Comparison of ENCODE assay signal across 20 cellular contexts in the genomic region with DNA sequence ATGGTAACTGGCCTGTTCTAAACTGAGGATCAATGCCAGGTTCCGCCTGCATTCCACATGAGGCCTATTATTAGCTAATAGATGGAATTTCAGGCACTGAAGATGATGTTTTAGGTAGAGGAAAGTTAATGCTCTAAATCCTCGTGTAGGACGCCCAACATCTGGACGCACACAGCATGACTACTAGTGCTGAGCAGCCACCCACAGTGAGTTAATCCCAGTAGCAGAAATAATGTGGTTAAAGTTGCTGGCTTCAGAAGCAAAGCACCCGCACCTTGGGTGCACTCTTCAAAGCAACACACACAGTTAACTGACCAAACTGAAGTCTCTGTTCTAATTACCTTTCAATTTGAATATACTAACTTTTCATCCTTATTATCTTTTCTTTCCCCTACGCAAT.
A peak's percentile ranks its signal among the peaks of the same experiment; 100 is the strongest.
DNase-seq lines count a peak whose midpoint lies in the region; ATAC-seq and TF ChIP-seq lines count a peak whose summit lies in the region.
"Had no signal": no experiment of that assay in that cellular context is flagged by ENCODE, and none has a peak within 500 bp of the region (broad histone marks: within the 10 kb centered on the region; RNA-seq: fewer than 3 reads in every experiment).

No MANE protein-coding gene starts in this region.

- H4K20me1 ChIP-seq in GM23338 (replicated peaks; ENCODE audit: insufficient read depth) (no peaks in the 10 kb centered on the region), PC-9 (ENCODE audit: insufficient read depth) (no peaks in the 10 kb centered on the region)

- no peak overlapping the region for H2BK120ac ChIP-seq in mesenchymal stem cell (ENCODE audit: low read depth, low read length)

- no peak overlapping the region for H3K4ac ChIP-seq in mesenchymal stem cell (ENCODE audit: low read depth in 1 of 2, low read length in 2 of 2)

- H3F3A ChIP-seq in GM23338 (replicated peaks; ENCODE audit: low read depth) = no peaks in the 10 kb centered on the region
- H3F3A ChIP-seq in PC-9 (ENCODE audit: insufficient read depth, low read depth) = 0 out of 2 replicates have a peak, but pooled peaks cover 4% of the 10 kb centered on the region

- in situ Hi-C loops in HAP-1 (cut with MboI; ENCODE audit: low sequenced_read_pairs) = no loop called here

- H3K4me3 ChIP-seq in GM23338 (no peak overlapping the region), PC-9 (no peak overlapping the region), mesenchymal stem cell (ENCODE audit: insufficient read depth in 1 of 2, low read depth in 1 of 2, low read length in 2 of 2) (no peak overlapping the region), HAP-1 (no peak overlapping the region)
- H3K4me3 ChIP-seq: GM12878, K562 had no signal

- DNase-seq in GM23338 (ENCODE audit: low spot score) (peak; percentile 10), PC-9 (no peak), mesenchymal stem cell (no peak), HAP-1 (ENCODE audit: low spot score in 2 of 2) (no peak)
- DNase-seq in effector CD8-positive, alpha-beta T cell (lab: John Stamatoyannopoulos, UW) = no peak
- DNase-seq: ACHN; BE2C; C1 segment of cervical spinal cord; CD4-positive, CD25-positive, alpha-beta regulatory T cell; CD8-positive, alpha-beta memory T cell; COR-L47; DMS 273 treated with DMSO at 0.1 percent for 48 hours; DND-41; EL; GOT3; H7 had no signal

- BruUV-seq in PC-9 (replicated peaks; lab: Mats Ljungman, UMichigan) = no TSS peak

- ATAC-seq in GM23338 (no peak; the same call in 2 of the 3 replicates), HG02870 (IDR thresholded peaks at IDR 0.05; ENCODE audit: unreplicated experiment) (no peak)
- ATAC-seq: K562 had no signal

- no peaks in the 10 kb centered on the region; the same call in 2 of the 3 replicates for H3K4me1 Mint-ChIP-seq in GM23338
- H3K4me1 Mint-ChIP-seq: CD8-positive, alpha-beta memory T cell had no signal

- no peaks in the 10 kb centered on the region for H3K36me3 Mint-ChIP-seq in GM23338 (ENCODE audit: low read depth)
- H3K36me3 Mint-ChIP-seq: CD4-positive, CD25-positive, alpha-beta regulatory T cell; CD8-positive, alpha-beta memory T cell had no signal

- H3K79me1 ChIP-seq in mesenchymal stem cell (replicated peaks; ENCODE audit: low read length, poor library complexity, severe bottlenecking) = peaks cover 15% of the 10 kb centered on the region

- H3K36me3 ChIP-seq in GM23338 (ENCODE audit: insufficient read depth) (0 out of 2 replicates have a peak, but pooled peaks cover 2% of the 10 kb centered on the region), PC-9 (ENCODE audit: low read depth) (no peaks in the 10 kb centered on the region), mesenchymal stem cell (ENCODE audit: control insufficient read depth in 1 of 2, insufficient read depth in 2 of 2, low read depth in 1 of 2, low read length in 2 of 2) (no peaks in the 10 kb centered on the region), HAP-1 (replicated peaks) (no peaks in the 10 kb centered on the region)
- H3K36me3 ChIP-seq: BE2C had no signal

- H3K4me2 ChIP-seq in GM23338 = no peak overlapping the region
- H3K4me2 ChIP-seq in PC-9 = no peak overlapping the region
- H3K4me2 ChIP-seq in mesenchymal stem cell (ENCODE audit: low read length, poor library complexity, severe bottlenecking) = no peak overlapping the region

- no peak overlapping the region for H3K27ac ChIP-seq in GM23338 (ENCODE audit: low read depth)
- H3K27ac ChIP-seq in PC-9 = 0 out of 2 replicates have a peak overlapping the region, but pooled peaks have one; percentile 45
- no peak overlapping the region for H3K27ac ChIP-seq in mesenchymal stem cell (ENCODE audit: low read length, poor library complexity, severe bottlenecking)
- H3K27ac ChIP-seq: HL-60 had no signal

- H3K79me2 ChIP-seq in GM23338 (replicated peaks; ENCODE audit: insufficient read depth) (no peaks in the 10 kb centered on the region), PC-9 (ENCODE audit: low read depth) (no peaks in the 10 kb centered on the region)

- no peak overlapping the region for H2BK12ac ChIP-seq in mesenchymal stem cell (ENCODE audit: low read length in 2 of 2)

- H3K4me3 Mint-ChIP-seq in GM23338 = no peak overlapping the region
- H3K4me3 Mint-ChIP-seq: CD4-positive, CD25-positive, alpha-beta regulatory T cell; CD8-positive, alpha-beta memory T cell had no signal

- H2AFZ ChIP-seq in GM23338 = no peak overlapping the region
- H2AFZ ChIP-seq in PC-9 = no peak overlapping the region
- peak overlapping the region; percentile 85 for H2AFZ ChIP-seq in mesenchymal stem cell (ENCODE audit: low read depth, low read length)

- no peak overlapping the region for H3K14ac ChIP-seq in mesenchymal stem cell (ENCODE audit: low read length in 2 of 2)

- no peak overlapping the region for H3K9ac ChIP-seq in mesenchymal stem cell (ENCODE audit: low read length)

- H4K91ac ChIP-seq in mesenchymal stem cell (ENCODE audit: low read length) = no peak overlapping the region

- no peaks in the 10 kb centered on the region for H3K27me3 Mint-ChIP-seq in GM23338 (ENCODE audit: insufficient read depth, low read depth, poor library complexity)
- H3K27me3 Mint-ChIP-seq: CD4-positive, CD25-positive, alpha-beta regulatory T cell; CD8-positive, alpha-beta memory T cell had no signal

- CTCF ChIA-PET in PC-9 (lab: Charles Lee) = no interaction called here

- no peaks in the 10 kb centered on the region for H3K4me1 ChIP-seq in GM23338 (ENCODE audit: insufficient read depth)
- no peaks in the 10 kb centered on the region for H3K4me1 ChIP-seq in PC-9 (replicated peaks; ENCODE audit: insufficient read depth)
- peaks cover 5% of the 10 kb centered on the region for H3K4me1 ChIP-seq in mesenchymal stem cell (ENCODE audit: control insufficient read depth, insufficient read depth, low read depth, low read length)
- no peaks in the 10 kb centered on the region for H3K4me1 ChIP-seq in HAP-1
- H3K4me1 ChIP-seq: BE2C had no signal

- no peaks in the 10 kb centered on the region; the same call in 2 of the 3 replicates for H3K9me3 Mint-ChIP-seq in GM23338
- H3K9me3 Mint-ChIP-seq: CD4-positive, CD25-positive, alpha-beta regulatory T cell; CD8-positive, alpha-beta memory T cell had no signal

- H3K9me2 ChIP-seq in GM23338 (ENCODE audit: insufficient read depth) (no peaks in the 10 kb centered on the region), PC-9 (ENCODE audit: insufficient read depth) (no peaks in the 10 kb centered on the region)

- H3K27ac Mint-ChIP-seq in GM23338 = no peak overlapping the region
- H3K27ac Mint-ChIP-seq: CD4-positive, CD25-positive, alpha-beta regulatory T cell had no signal

- intact Hi-C loops in PC-9 (cut with micrococcal nuclease; ENCODE audit: unreplicated experiment) = no loop called here

- 96% methylated on average over 5 of the region's 6 CpGs for WGBS in mesenchymal stem cell

- H4K8ac ChIP-seq in mesenchymal stem cell (ENCODE audit: low read length) = no peak overlapping the region

- H2BK5ac ChIP-seq in mesenchymal stem cell (ENCODE audit: low read depth, low read length, poor library complexity, severe bottlenecking) = no peak overlapping the region

- H3K23ac ChIP-seq in mesenchymal stem cell (ENCODE audit: low read length in 2 of 2) = no peak overlapping the region

- H3K9me3 ChIP-seq in PC-9 (ENCODE audit: insufficient read depth, low read depth) (no peaks in the 10 kb centered on the region), mesenchymal stem cell (ENCODE audit: control insufficient read depth, low read length) (no peaks in the 10 kb centered on the region), HAP-1 (no peaks in the 10 kb centered on the region)
- H3K9me3 ChIP-seq: BE2C had no signal

- H3K18ac ChIP-seq in mesenchymal stem cell (ENCODE audit: low read depth in 1 of 2, low read length in 2 of 2) = no peak overlapping the region

- H2BK15ac ChIP-seq in mesenchymal stem cell (ENCODE audit: low read depth, poor library complexity, severe bottlenecking) = no peak overlapping the region

- H3K27me3 ChIP-seq in GM23338 (ENCODE audit: insufficient read depth) (no peaks in the 10 kb centered on the region), PC-9 (ENCODE audit: insufficient read depth, low read depth) (no peaks in the 10 kb centered on the region), mesenchymal stem cell (ENCODE audit: control insufficient read depth in 1 of 2, insufficient read depth in 1 of 2, low read length in 2 of 2) (no peaks in the 10 kb centered on the region), HAP-1 (ENCODE audit: low read depth) (no peaks in the 10 kb centered on the region)
- H3K27me3 ChIP-seq: BE2C had no signal

- TF ChIP-seq CTCF in GM23338 (conservative IDR thresholded peaks at IDR 0.05; ENCODE audit: low read depth in 2 of 2) = no peak
- no peak for TF ChIP-seq CTCF in PC-9 (conservative IDR thresholded peaks at IDR 0.05)

- H2AK5ac ChIP-seq in mesenchymal stem cell (ENCODE audit: low read length, severe bottlenecking) = no peak overlapping the region

- POLR2A ChIA-PET in PC-9 (lab: Charles Lee; ENCODE audit: unreplicated experiment) = no interaction called here

TF ChIP-seq in GM23338, 12 proteins besides CTCF, POLR2A, EP300 and RAD21 (continues in another document):
- TF ChIP-seq, protein P1, sequence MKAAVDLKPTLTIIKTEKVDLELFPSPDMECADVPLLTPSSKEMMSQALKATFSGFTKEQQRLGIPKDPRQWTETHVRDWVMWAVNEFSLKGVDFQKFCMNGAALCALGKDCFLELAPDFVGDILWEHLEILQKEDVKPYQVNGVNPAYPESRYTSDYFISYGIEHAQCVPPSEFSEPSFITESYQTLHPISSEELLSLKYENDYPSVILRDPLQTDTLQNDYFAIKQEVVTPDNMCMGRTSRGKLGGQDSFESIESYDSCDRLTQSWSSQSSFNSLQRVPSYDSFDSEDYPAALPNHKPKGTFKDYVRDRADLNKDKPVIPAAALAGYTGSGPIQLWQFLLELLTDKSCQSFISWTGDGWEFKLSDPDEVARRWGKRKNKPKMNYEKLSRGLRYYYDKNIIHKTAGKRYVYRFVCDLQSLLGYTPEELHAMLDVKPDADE (IDR thresholded peaks at IDR 0.05) = no peak
- TF ChIP-seq EZH2phosphoT487 (IDR thresholded peaks at IDR 0.05; ENCODE audit: unreplicated experiment) (no peak), ZNF114 (CRISPR knock-in tag; IDR thresholded peaks at IDR 0.05) (no peak)
